ENCODE assay signal across 30 cellular contexts in genomic region chr9:130477564-130477963, GRCh38. TPM values are rescaled to one million over a fixed set of nuclear protein-coding genes. Genes with fewer than 3 reads are reported as not detected.
"Had no signal": no experiment of that assay in that cellular context is flagged by ENCODE, and none has a peak within 500 bp of the region (broad histone marks: within the 10 kb centered on the region; RNA-seq: fewer than 3 reads in every experiment).

No MANE protein-coding gene starts in this region.

- H3K4me3 ChIP-seq: ascending aorta, breast epithelium, cardiac muscle cell, colonic mucosa had no signal

- H3K4me1 ChIP-seq: ascending aorta, breast epithelium, colonic mucosa had no signal

- FAIRE-seq: endometrium, endothelial cell of umbilical vein, frontal cortex had no signal

- H3K27me3 ChIP-seq: ascending aorta, breast epithelium, cardiac muscle cell, colonic mucosa had no signal

- H3K36me3 ChIP-seq: breast epithelium, cardiac muscle cell, colonic mucosa had no signal

- H3K9me3 ChIP-seq: ascending aorta, breast epithelium, colonic mucosa had no signal

- ATAC-seq: activated CD4-positive, alpha-beta T cell treated with anti-CD3 and anti-CD28 coated beads for 36 hours; activated naive CD4-positive, alpha-beta T cell treated with anti-CD3 and anti-CD28 coated beads, Interleukin-2, amount 50 U/mL, for 72 hours; activated T-cell treated with anti-CD3 and anti-CD28 coated beads, Interleukin-2, amount 50 U/mL, for 72 hours; T-helper 17 cell had no signal

- DNase-seq: activated CD4-positive, alpha-beta memory T cell treated with anti-CD3 and anti-CD28 coated beads, Interleukin-2, amount 10 ng/mL, durations not matched to agents 7 days and 5 days; activated CD4-positive, alpha-beta T cell treated with anti-CD3 and anti-CD28 coated beads for 36 hours; activated CD4-positive, alpha-beta T cell treated with anti-CD3 and anti-CD28 coated beads, Interleukin-2, amount 10 ng/mL, durations not matched to agents 7 days and 5 days; activated CD4-positive, alpha-beta T cell treated with anti-CD3 and anti-CD28 coated beads, Interleukin-2, amount 50 U/mL, for 4 hours; activated CD4-positive, CD25-positive, alpha-beta regulatory T cell; activated CD4-positive, CD25-positive, alpha-beta regulatory T cell treated with anti-CD3 and anti-CD28 coated beads, Interleukin-2, amount 50 U/mL, for 72 hours; activated CD8-positive, alpha-beta memory T cell treated with anti-CD3 and anti-CD28 coated beads, Interleukin-2, amount 50 U/mL, for 48 hours; activated gamma-delta T cell; activated naive CD4-positive, alpha-beta T cell; activated naive CD4-positive, alpha-beta T cell treated with anti-CD3 and anti-CD28 coated beads, Interleukin-2, amount 10 ng/mL, durations not matched to agents 7 days and 5 days; activated naive CD8-positive, alpha-beta T cell treated with anti-CD3 and anti-CD28 coated beads, Interleukin-2, amount 10 ng/mL, durations not matched to agents 7 days and 5 days; activated T-cell treated with anti-CD3 and anti-CD28 coated beads for 4 hours; activated T-cell treated with anti-CD3 and anti-CD28 coated beads, Interleukin-2, amount 50 U/mL, for 24 hours; activated T-cell treated with anti-CD3 and anti-CD28 coated beads, Interleukin-2, amount 50 U/mL, for 72 hours; central memory CD4-positive, alpha-beta T cell; cerebellar nuclear complex; colonic mucosa; effector CD8-positive, alpha-beta T cell; foreskin fibroblast; head of caudate nucleus; T-helper 17 cell; T1000 had no signal

- H3K27ac ChIP-seq: ascending aorta, breast epithelium, cardiac muscle cell, colonic mucosa, epithelial cell of prostate had no signal

RNA-seq across cellular contexts. Expression of gene ASS1, which starts 32.8 kb away (rescaled TPM):
- total RNA-seq: T-helper 17 cell had no signal
